ENCODE assay signal across 8 cellular contexts in the genomic region with DNA sequence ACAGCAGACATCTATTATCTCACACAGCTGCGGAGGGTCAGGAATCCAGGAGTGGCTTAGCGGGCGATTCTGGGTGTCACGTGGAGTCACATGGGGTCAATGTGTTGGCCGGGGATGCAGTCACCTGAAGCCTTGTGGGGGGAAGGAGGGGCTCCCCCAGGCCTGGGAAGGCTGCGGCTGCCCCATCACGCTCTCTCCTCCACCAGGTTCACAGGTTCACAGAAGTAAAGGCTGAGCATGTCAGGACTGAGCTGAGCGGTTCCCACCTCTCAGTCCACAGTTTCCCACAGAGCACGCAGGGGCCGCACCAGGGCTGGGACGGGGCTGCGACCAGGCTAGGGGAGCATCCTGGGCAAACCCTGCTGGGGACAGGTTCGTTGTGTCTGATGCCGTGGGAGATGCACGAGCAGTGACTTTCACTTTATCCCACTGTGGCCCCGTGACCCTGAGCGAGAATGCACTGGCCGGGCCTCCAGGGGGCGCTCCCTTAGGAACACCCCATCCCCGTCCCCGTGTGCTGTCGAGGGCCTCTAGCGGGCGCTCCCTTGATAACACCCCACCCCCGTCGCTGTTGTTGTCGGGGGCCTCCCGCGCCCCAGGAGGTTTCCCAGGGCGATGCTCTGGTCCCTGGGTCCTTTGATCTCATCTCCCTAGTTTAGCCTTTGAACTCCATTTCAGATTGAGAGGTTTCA.
DNase-seq lines count a peak whose midpoint lies in the region; ATAC-seq and TF ChIP-seq lines count a peak whose summit lies in the region.

No MANE protein-coding gene starts in this region.

- H3K9me3 ChIP-seq in HAP-1 (no peaks in the 10 kb centered on the region), MG63 (no peaks in the 10 kb centered on the region)

- peaks cover 22% of the 10 kb centered on the region for H3K4me1 Mint-ChIP-seq in central memory CD8-positive, alpha-beta T cell

- DNase-seq in HAP-1 (ENCODE audit: low spot score in 2 of 2): peak; percentile 72 to 91
- peak; percentile 76 for DNase-seq in MG63
- DNase-seq in activated CD4-positive, CD25-positive, alpha-beta regulatory T cell (lab: John Stamatoyannopoulos, UW): peak; percentile 73 to 89 (median 78)
- peak; percentile 87 to 89 for DNase-seq in central memory CD8-positive, alpha-beta T cell (ENCODE audit: low spot score in 2 of 2)
- DNase-seq in left kidney (ENCODE audit: low read depth, low spot score): peak; percentile 88
- peak; percentile 83 for DNase-seq in stimulated activated CD4-positive, alpha-beta T cell treated with anti-CD3 and anti-CD28 coated beads, Interleukin-2, amount 100 ng/mL, for 4 hours (ENCODE audit: low read depth)
- DNase-seq in cerebellar nuclear complex (lab: John Stamatoyannopoulos, UW): no peak

- peak; percentile 100 for TF ChIP-seq CTCF in GM12873 (IDR thresholded peaks at IDR 0.05; ENCODE audit: insufficient read depth, low read depth, low read length, missing control alignments)

- H3K4me3 ChIP-seq in HAP-1 (peak overlapping the region; percentile 19), MG63 (peak overlapping the region; percentile 20; the same call in 1 of the 2 replicates)

- ATAC-seq in central memory CD8-positive, alpha-beta T cell (replicated peaks; ENCODE audit: extremely low read depth, poor library complexity, severe bottlenecking): peak; percentile 99

- H3K4me3 Mint-ChIP-seq in central memory CD8-positive, alpha-beta T cell: peak overlapping the region; percentile 78

- H3K36me3 ChIP-seq in HAP-1 (replicated peaks): no peaks in the 10 kb centered on the region
- peaks cover 37% of the 10 kb centered on the region for H3K36me3 ChIP-seq in MG63

- no peaks in the 10 kb centered on the region for H3K27me3 Mint-ChIP-seq in central memory CD8-positive, alpha-beta T cell

- peaks cover 4% of the 10 kb centered on the region; the same call in 1 of the 2 replicates for H3K4me1 ChIP-seq in HAP-1

- H3K27me3 ChIP-seq in HAP-1 (ENCODE audit: low read depth) (no peaks in the 10 kb centered on the region), MG63 (no peaks in the 10 kb centered on the region)

- peak overlapping the region; percentile 51 for H3K27ac Mint-ChIP-seq in central memory CD8-positive, alpha-beta T cell (ENCODE audit: low read depth)

- in situ Hi-C loops in HAP-1 (cut with MboI; ENCODE audit: low sequenced_read_pairs): no loop called here

- peaks cover 11% of the 10 kb centered on the region for H3K36me3 Mint-ChIP-seq in central memory CD8-positive, alpha-beta T cell (ENCODE audit: insufficient read depth)

- H3K9me3 Mint-ChIP-seq in central memory CD8-positive, alpha-beta T cell: no peaks in the 10 kb centered on the region

Comparison
In these comparisons a context has a peak if more than half of its experiments do, and no peak if none do; other contexts are left out.
1. DNase-seq: peak in HAP-1 (2 of 2), MG63 (single experiment), activated CD4-positive, CD25-positive, alpha-beta regulatory T cell (4 of 4), central memory CD8-positive, alpha-beta T cell (2 of 2), left kidney (single experiment) and stimulated activated CD4-positive, alpha-beta T cell treated with anti-CD3 and anti-CD28 coated beads, Interleukin-2, amount 100 ng/mL, for 4 hours (single experiment); none in cerebellar nuclear complex (0 of 2).